8 cellular contexts compared by ENCODE assay signal in the genomic region with DNA sequence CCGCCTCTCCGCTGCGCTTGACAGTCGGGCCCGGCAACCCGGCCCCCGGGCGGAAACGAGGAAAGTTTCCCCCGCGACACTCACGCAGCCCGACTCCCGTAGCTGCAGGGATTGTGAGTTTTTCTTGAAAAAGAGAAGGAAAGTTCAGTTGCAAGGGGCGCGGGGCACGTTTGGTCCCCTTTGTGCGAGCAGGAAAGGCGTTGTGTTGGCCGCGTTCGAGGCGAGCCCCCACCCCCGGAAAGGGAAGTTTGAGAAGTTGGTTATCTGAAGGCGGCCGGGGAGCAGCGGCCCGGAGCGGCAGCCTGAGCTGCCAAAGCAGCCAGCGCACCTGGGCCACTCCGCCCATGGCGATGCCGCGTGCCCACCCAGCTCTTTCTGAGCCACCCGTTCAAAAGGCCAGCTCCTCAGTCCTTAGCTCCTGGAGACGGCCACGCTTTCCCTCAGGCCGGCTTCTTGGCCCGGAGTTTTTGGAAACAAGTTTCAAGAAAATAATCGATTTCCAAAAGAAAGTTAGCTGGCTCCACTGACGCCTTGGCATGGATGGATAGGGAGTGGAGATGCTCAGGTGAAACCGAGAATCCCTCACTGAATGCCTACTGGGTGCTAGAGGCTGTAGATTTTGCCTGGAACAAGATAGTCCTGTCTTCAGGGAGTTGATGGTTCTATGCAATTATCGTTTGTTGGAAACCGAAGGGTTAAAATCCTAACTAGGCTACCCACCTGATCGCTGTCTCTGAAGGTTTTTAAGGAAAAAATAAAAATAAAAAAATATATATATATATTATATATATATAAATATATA.
DNase-seq lines count a peak whose midpoint lies in the region; ATAC-seq and TF ChIP-seq lines count a peak whose summit lies in the region.

No MANE protein-coding gene starts in this region.

- peak overlapping the region; percentile 97 for H3K27ac Mint-ChIP-seq in T-helper 1 cell treated with Interleukin-12 subunit alpha and Interleukin-12 subunit beta and Interleukin-4 antibody, amounts not matched to agents 30 μg/mL and 1 μg/mL, for 36 hours

- in situ Hi-C loops in astrocyte of the cerebellum (cut with HindIII; ENCODE audit: low sequenced_read_pairs) = no loop called here

- no peaks in the 10 kb centered on the region for H3K27me3 Mint-ChIP-seq in T-helper 1 cell treated with Interleukin-12 subunit alpha and Interleukin-12 subunit beta and Interleukin-4 antibody, amounts not matched to agents 30 μg/mL and 1 μg/mL, for 36 hours (ENCODE audit: low read depth)

- H3K4me1 Mint-ChIP-seq in T-helper 1 cell treated with Interleukin-12 subunit alpha and Interleukin-12 subunit beta and Interleukin-4 antibody, amounts not matched to agents 30 μg/mL and 1 μg/mL, for 36 hours (ENCODE audit: low read depth) = peaks cover 59% of the 10 kb centered on the region

- H3K9me3 ChIP-seq in iPS-18c (ENCODE audit: control insufficient read depth, insufficient read depth, low read length) = no peaks in the 10 kb centered on the region

- peak overlapping the region; percentile 76 for H3K4me3 ChIP-seq in astrocyte of the cerebellum (ENCODE audit: low read depth, low read length)
- peak overlapping the region; percentile 90 for H3K4me3 ChIP-seq in iPS-18c (ENCODE audit: insufficient read depth, low read depth, low read length)

- ATAC-seq in GM19328 (IDR thresholded peaks at IDR 0.05; ENCODE audit: unreplicated experiment) (peak; percentile 41), HG03442 (IDR thresholded peaks at IDR 0.05; ENCODE audit: unreplicated experiment) (peak; percentile 49)

- H3K9me3 Mint-ChIP-seq in T-helper 1 cell treated with Interleukin-12 subunit alpha and Interleukin-12 subunit beta and Interleukin-4 antibody, amounts not matched to agents 30 μg/mL and 1 μg/mL, for 36 hours = no peaks in the 10 kb centered on the region

- TF ChIP-seq CTCF in astrocyte of the cerebellum (IDR thresholded peaks at IDR 0.05; ENCODE audit: low read depth, low read length, missing control alignments) = no peak

- peaks cover 9% of the 10 kb centered on the region for H3K36me3 Mint-ChIP-seq in T-helper 1 cell treated with Interleukin-12 subunit alpha and Interleukin-12 subunit beta and Interleukin-4 antibody, amounts not matched to agents 30 μg/mL and 1 μg/mL, for 36 hours (ENCODE audit: low read depth)

- DNase-seq in AG08395 (ENCODE audit: low spot score) = peak; percentile 19
- DNase-seq in astrocyte of the cerebellum (ENCODE audit: low read depth) = no peak
- DNase-seq in stimulated activated CD4-positive, alpha-beta T cell treated with anti-CD3 and anti-CD28 coated beads, Interleukin-12 subunit alpha, Interleukin-12 subunit beta, amount 100 ng/mL, for 24 hours (ENCODE audit: low read depth in 2 of 2) = peak; percentile 47 to 55
- no peak for DNase-seq in amniotic stem cell (lab: John Stamatoyannopoulos, UW)

- H3K4me3 Mint-ChIP-seq in T-helper 1 cell treated with Interleukin-12 subunit alpha and Interleukin-12 subunit beta and Interleukin-4 antibody, amounts not matched to agents 30 μg/mL and 1 μg/mL, for 36 hours = peak overlapping the region; percentile 97

Comparison
In these comparisons a context has a peak if more than half of its experiments do, and no peak if none do; other contexts are left out.
1. DNase-seq: peak in AG08395 (single experiment) and stimulated activated CD4-positive, alpha-beta T cell treated with anti-CD3 and anti-CD28 coated beads, Interleukin-12 subunit alpha, Interleukin-12 subunit beta, amount 100 ng/mL, for 24 hours (2 of 2); none in astrocyte of the cerebellum (single experiment) and amniotic stem cell (single experiment).